In the genomic region with DNA sequence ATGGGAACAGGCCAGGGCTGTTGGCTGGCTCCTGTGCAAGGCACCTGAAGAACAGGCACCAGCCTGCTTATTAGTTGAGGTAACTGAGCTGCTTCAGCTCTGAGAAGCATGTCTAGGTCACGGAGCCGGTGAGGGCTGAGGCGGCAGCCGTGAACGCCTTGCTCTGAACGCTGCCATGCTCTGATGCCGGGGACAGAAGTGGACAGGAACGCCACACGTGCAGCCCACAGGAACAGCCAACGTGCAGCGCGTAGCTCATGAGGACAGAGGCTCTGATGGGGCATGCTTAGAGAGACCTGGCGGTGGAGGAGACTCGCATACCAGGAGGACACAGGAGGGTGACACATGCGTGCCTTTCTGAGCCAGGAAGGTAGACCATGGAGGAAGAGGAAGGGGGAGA, we compare ENCODE assay signal across 28 cellular contexts. TPM values are rescaled to one million over a fixed set of nuclear protein-coding genes. Genes with fewer than 3 reads are reported as not detected.
A peak's percentile ranks its signal among the peaks of the same experiment; 100 is the strongest.
DNase-seq lines count a peak whose midpoint lies in the region; ATAC-seq, FAIRE-seq and TF ChIP-seq lines count a peak whose summit lies in the region.
"Had no signal": no experiment of that assay in that cellular context is flagged by ENCODE, and none has a peak within 500 bp of the region (broad histone marks: within the 10 kb centered on the region; RNA-seq: fewer than 3 reads in every experiment).

No MANE protein-coding gene starts in this region.

- TF ChIP-seq POLR2A in HepG2 (IDR thresholded peaks at IDR 0.05; ENCODE audit: insufficient read depth in 1 of 2, low read depth in 2 of 2, low read length in 2 of 2) (no peak), right lobe of liver (IDR thresholded peaks at IDR 0.05) (no peak)

- H3K36me3 Mint-ChIP-seq in glutamatergic neuron (ENCODE audit: unreplicated experiment), result peaks cover 5% of the 10 kb centered on the region

- no peak overlapping the region for H2AFZ ChIP-seq in SK-N-SH (ENCODE audit: low read depth)
- no peak overlapping the region for H2AFZ ChIP-seq in HepG2 (ENCODE audit: low read length)

- peaks cover 12% of the 10 kb centered on the region for H3F3A ChIP-seq in SK-N-SH (replicated peaks; ENCODE audit: insufficient read depth)

- ATAC-seq in SK-N-SH treated with all-trans-retinoic acid at 6 μM for 48 hours, result no peak
- ATAC-seq in HepG2, result no peak
- no peak for ATAC-seq in right lobe of liver
- ATAC-seq in upper lobe of right lung, result no peak
- ATAC-seq in HG02885 (IDR thresholded peaks at IDR 0.05; ENCODE audit: poor library complexity, unreplicated experiment), result no peak
- ATAC-seq: Panc1 had no signal

- H3K4me3 ChIP-seq in SK-N-SH (ENCODE audit: low read depth in 2 of 2, low read length in 1 of 2), result no peak overlapping the region
- H3K4me3 ChIP-seq in HepG2 (replicated peaks in 1 of 3; ENCODE audit: insufficient read depth in 1 of 3, low read depth in 2 of 3, low read length in 3 of 3), result no peak overlapping the region
- no peak overlapping the region for H3K4me3 ChIP-seq in right lobe of liver
- no peak overlapping the region for H3K4me3 ChIP-seq in upper lobe of right lung

- in situ Hi-C loops in HepG2 (cut with HindIII; ENCODE audit: extremely low pct_ligation_motif_present, low pct_unique_long_range_greater_than_20kb), result no loop called here

- FAIRE-seq in HepG2 (lab: Jason Lieb, UNC), result no peak
- FAIRE-seq: GM18507 had no signal

- intact Hi-C loops in HepG2 (cut with micrococcal nuclease; ENCODE audit: unreplicated experiment) (no loop called here), right lobe of liver (cut with DNase I) (no loop called here), upper lobe of right lung (cut with DNase I) (no loop called here)

- H3K4me2 ChIP-seq in SK-N-SH (no peak overlapping the region), HepG2 (ENCODE audit: low read depth, low read length) (no peak overlapping the region)
- H3K4me2 ChIP-seq: KMS-11 had no signal

- TF ChIP-seq EP300 in SK-N-SH (IDR thresholded peaks at IDR 0.05; ENCODE audit: borderline replicate concordance in 1 of 2, low read depth in 1 of 2, low read length in 1 of 2), result no peak
- TF ChIP-seq EP300 in HepG2 (IDR thresholded peaks at IDR 0.05; ENCODE audit: low read depth in 2 of 2, low read length in 2 of 2), result no peak
- no peak for TF ChIP-seq EP300 in HepG2 (CRISPR knock-in tag; IDR thresholded peaks at IDR 0.05; ENCODE audit: borderline replicate concordance)

- 97% methylated on average over 15 of the region's 15 CpGs for WGBS in SK-N-SH (ENCODE audit: low lambda C conversion rate)
- WGBS in HepG2 (ENCODE audit: low lambda C conversion rate), result 97% methylated on average over 9 of the region's 15 CpGs
- 77% methylated on average over 3 of the region's 15 CpGs for WGBS in right lobe of liver (ENCODE audit: insufficient coverage, low coverage, low lambda C conversion rate, missing lambda C conversion rate)

- H3K9me2 ChIP-seq in SK-N-SH, result no peaks in the 10 kb centered on the region

- CTCF ChIA-PET in SK-N-SH (lab: Yijun Ruan, JAX), result no interaction called here
- CTCF ChIA-PET in HepG2 (lab: Yijun Ruan, JAX; ENCODE audit: low intra/inter-chr PET ratio, low total read pairs), result no interaction called here

- no peak for TF ChIP-seq RAD21 in SK-N-SH (IDR thresholded peaks at IDR 0.05; ENCODE audit: low read length)
- TF ChIP-seq RAD21 in HepG2 (CRISPR knock-in tag; IDR thresholded peaks at IDR 0.05), result no peak

- H3K27me3 Mint-ChIP-seq in glutamatergic neuron (ENCODE audit: unreplicated experiment), result peaks cover 5% of the 10 kb centered on the region
- H3K27me3 Mint-ChIP-seq: B cell; CD8-positive, alpha-beta memory T cell had no signal

- no TSS peak for BruUV-seq in HepG2 (replicated peaks; lab: Mats Ljungman, UMichigan)

- POLR2A ChIA-PET in SK-N-SH (lab: Yijun Ruan, JAX) (no interaction called here), HepG2 (lab: Yijun Ruan, JAX) (no interaction called here)

- peaks cover 100% of the 10 kb centered on the region for H3K79me2 ChIP-seq in SK-N-SH (ENCODE audit: insufficient read depth)
- peaks cover 30% of the 10 kb centered on the region for H3K79me2 ChIP-seq in HepG2 (ENCODE audit: insufficient read depth, low read length)

- no peak for DNase-seq in SK-N-SH
- DNase-seq in HepG2 (ENCODE audit: low spot score), result no peak
- DNase-seq in right lobe of liver, result no peak
- DNase-seq in glutamatergic neuron, result no peak
- DNase-seq in upper lobe of right lung, result peak; percentile 48
- no peak for DNase-seq in DMS114 treated with DMSO at 0.1 percent for 48 hours (lab: John Stamatoyannopoulos, UW; ENCODE audit: unreplicated experiment)
- DNase-seq: CD8-positive, alpha-beta memory T cell; DMS 273 treated with DMSO at 0.1 percent for 48 hours; DND-41; H9; IMR-90; MM.1S; NCI-H1417; NCI-H1694; NCI-H2081; NCI-H226; NCI-H510A; NCI-H69; SHP77 treated with DMSO at 0.1 percent for 48 hours had no signal

- H3K36me3 ChIP-seq in SK-N-SH (replicated peaks in 1 of 2; ENCODE audit: control insufficient read depth in 1 of 2, insufficient read depth in 2 of 2, low read length in 1 of 2) (peaks cover 87 to 88% of the 10 kb centered on the region in 2 experiments), HepG2 (replicated peaks in 1 of 2; ENCODE audit: control insufficient read depth in 1 of 2, insufficient read depth in 2 of 2, low read length in 2 of 2) (peaks cover 64 to 92% of the 10 kb centered on the region in 2 experiments), right lobe of liver (peaks cover 24 to 88% (median 67%) of the 10 kb centered on the region in 4 donors), upper lobe of right lung (peaks cover 99% of the 10 kb centered on the region)

- H3K27ac Mint-ChIP-seq in glutamatergic neuron (ENCODE audit: unreplicated experiment), result peak overlapping the region; percentile 22
- H3K27ac Mint-ChIP-seq: B cell had no signal

- peaks cover 22% of the 10 kb centered on the region for H3K9me3 Mint-ChIP-seq in glutamatergic neuron (ENCODE audit: unreplicated experiment)
- H3K9me3 Mint-ChIP-seq: CD8-positive, alpha-beta memory T cell; H9 had no signal

- H3K27me3 ChIP-seq in SK-N-SH (ENCODE audit: insufficient read depth) (no peaks in the 10 kb centered on the region), HepG2 (ENCODE audit: control insufficient read depth in 1 of 2, insufficient read depth in 2 of 2, low read length in 2 of 2) (no peaks in the 10 kb centered on the region), right lobe of liver (no peaks in the 10 kb centered on the region), upper lobe of right lung (no peaks in the 10 kb centered on the region)

- peaks cover 32% of the 10 kb centered on the region for H3K4me1 Mint-ChIP-seq in glutamatergic neuron (ENCODE audit: low read depth, unreplicated experiment)
- H3K4me1 Mint-ChIP-seq: H9 had no signal

- TF ChIP-seq CTCF in SK-N-SH (IDR thresholded peaks at IDR 0.05), result no peak
- TF ChIP-seq CTCF in HepG2 (CRISPR knock-in tag; IDR thresholded peaks at IDR 0.05), result no peak
- no peak for TF ChIP-seq CTCF in right lobe of liver (IDR thresholded peaks at IDR 0.05)
- TF ChIP-seq CTCF in glutamatergic neuron (IDR thresholded peaks at IDR 0.05; ENCODE audit: partially characterized antibody, unreplicated experiment), result no peak
- TF ChIP-seq CTCF in upper lobe of right lung (IDR thresholded peaks at IDR 0.05), result no peak

- H3K9ac ChIP-seq in SK-N-SH, result no peak overlapping the region
- no peak overlapping the region for H3K9ac ChIP-seq in HepG2 (ENCODE audit: insufficient read depth, low read depth, low read length)
- H3K9ac ChIP-seq: KMS-11 had no signal

- H3K9me3 ChIP-seq in SK-N-SH (no peaks in the 10 kb centered on the region), HepG2 (ENCODE audit: low read length) (no peaks in the 10 kb centered on the region), right lobe of liver (no peaks in the 10 kb centered on the region), upper lobe of right lung (no peaks in the 10 kb centered on the region)

- H3K4me3 Mint-ChIP-seq in glutamatergic neuron (ENCODE audit: unreplicated experiment), result no peak overlapping the region
- H3K4me3 Mint-ChIP-seq: B cell; CD8-positive, alpha-beta memory T cell; H9 had no signal

- no peak overlapping the region for H3K27ac ChIP-seq in SK-N-SH (ENCODE audit: low read depth in 2 of 2, low read length in 1 of 2)
- no peak overlapping the region for H3K27ac ChIP-seq in HepG2 (ENCODE audit: extremely low read length, insufficient read depth, low read length)
- no peak overlapping the region for H3K27ac ChIP-seq in right lobe of liver
- H3K27ac ChIP-seq in upper lobe of right lung, result no peak overlapping the region
- H3K27ac ChIP-seq: 22Rv1, C4-2B, KMS-11, RWPE1 had no signal

- H3K4me1 ChIP-seq in SK-N-SH (ENCODE audit: control insufficient read depth in 1 of 2, insufficient read depth in 2 of 2, low read depth in 1 of 2, low read length in 1 of 2) (no peaks in the 10 kb centered on the region), HepG2 (ENCODE audit: insufficient read depth, low read length) (no peaks in the 10 kb centered on the region), right lobe of liver (peaks cover 0 to 5% (median 0%) of the 10 kb centered on the region in 4 donors), upper lobe of right lung (no peaks in the 10 kb centered on the region)

- peaks cover 100% of the 10 kb centered on the region for H4K20me1 ChIP-seq in SK-N-SH (ENCODE audit: insufficient read depth)
- peaks cover 56% of the 10 kb centered on the region for H4K20me1 ChIP-seq in HepG2 (ENCODE audit: insufficient read depth, low read length)

RNA-seq across cellular contexts. Expression of gene USP22, which starts 25.6 kb away (rescaled TPM):
- polyA plus RNA-seq in SK-N-SH (2012; rRNA removed) (142 and 172 TPM in 2 replicates), HepG2 (2011; rRNA removed) (98.0 and 124 TPM in 2 replicates)
- 114 and 137 TPM in 2 replicates for polyA plus RNA-seq in SK-N-SH (2012; cell fraction: cytosol; rRNA removed)
- polyA plus RNA-seq in SK-N-SH (2012; cell fraction: nucleus; rRNA removed), result 193 and 215 TPM in 2 replicates
- total RNA-seq in HepG2 (2016; rRNA removed; fragmentation: Illumina TruSeq; extraction: Trizol) (130 and 131 TPM in 2 replicates), right lobe of liver (10 to 100 TPM; 69.8 to 81.2 (median 77.7) TPM), glutamatergic neuron (ENCODE audit: unreplicated experiment) (420 TPM), upper lobe of right lung (160 TPM)
- total RNA-seq in HepG2 (2016; cell fraction: cytosol; rRNA removed; fragmentation: Illumina TruSeq; extraction: Trizol; ENCODE audit: low read depth), result 17.2 and 17.3 TPM in 2 replicates
- total RNA-seq in HepG2 (2016; cell fraction: insoluble cytoplasmic fraction; rRNA removed; fragmentation: Illumina TruSeq; extraction: Trizol), result 119 and 130 TPM in 2 replicates
- total RNA-seq in HepG2 (2016; cell fraction: membrane; rRNA removed; fragmentation: Illumina TruSeq; extraction: Trizol), result 54.1 and 54.4 TPM in 2 replicates
- 79.5 and 96.3 TPM in 2 replicates for total RNA-seq in HepG2 (2016; cell fraction: nucleus; rRNA removed; fragmentation: Illumina TruSeq; extraction: Trizol)
- 56.8 and 60.3 TPM in 2 replicates for polyA plus RNA-seq in HepG2 (2011; cell fraction: cytosol; rRNA removed)
- 126 and 139 TPM in 2 replicates for polyA plus RNA-seq in HepG2 (2011; cell fraction: nucleus; rRNA removed)
- 65.0 and 69.3 TPM in 2 replicates for polyA plus RNA-seq in HepG2 (2012)
- 4.2 and 4.5 TPM in 2 replicates for polyA plus RNA-seq in HepG2 (2016; cell fraction: cytosol; fragmentation: Illumina TruSeq; extraction: Trizol; ENCODE audit: low read depth)
- 65.3 and 91.2 TPM in 2 replicates for polyA plus RNA-seq in HepG2 (2016; cell fraction: insoluble cytoplasmic fraction; fragmentation: Illumina TruSeq; extraction: Trizol; ENCODE audit: low read depth)
- 18.3 and 19.5 TPM in 2 replicates for polyA plus RNA-seq in HepG2 (2016; cell fraction: membrane; fragmentation: Illumina TruSeq; extraction: Trizol; ENCODE audit: low read depth)
- polyA plus RNA-seq in HepG2 (2016; cell fraction: nucleus; fragmentation: Illumina TruSeq; extraction: Trizol; ENCODE audit: insufficient read depth, low read depth), result 101 and 103 TPM in 2 replicates
- polyA minus RNA-seq in HepG2 (2011; rRNA and poly(A)+ RNA removed; ENCODE audit: low replicate concordance), result 337 and 421 TPM in 2 replicates
- polyA minus RNA-seq in HepG2 (2011; cell fraction: cytosol; rRNA and poly(A)+ RNA removed), result 104 and 120 TPM in 2 replicates
- polyA minus RNA-seq in HepG2 (2011; cell fraction: nucleus; rRNA and poly(A)+ RNA removed), result 71.7 and 94.2 TPM in 2 replicates

Comparison
In these comparisons a context has a peak if more than half of its experiments do, and no peak if none do; other contexts are left out.
1. Of the 25 proteins assayed by ChIP-seq in both HepG2 and SK-N-SH: peak only in HepG2: none; only in SK-N-SH: POLR2AphosphoS5; in both: none; in neither: 24.